2 cellular contexts compared by ENCODE assay signal in the genomic region with DNA sequence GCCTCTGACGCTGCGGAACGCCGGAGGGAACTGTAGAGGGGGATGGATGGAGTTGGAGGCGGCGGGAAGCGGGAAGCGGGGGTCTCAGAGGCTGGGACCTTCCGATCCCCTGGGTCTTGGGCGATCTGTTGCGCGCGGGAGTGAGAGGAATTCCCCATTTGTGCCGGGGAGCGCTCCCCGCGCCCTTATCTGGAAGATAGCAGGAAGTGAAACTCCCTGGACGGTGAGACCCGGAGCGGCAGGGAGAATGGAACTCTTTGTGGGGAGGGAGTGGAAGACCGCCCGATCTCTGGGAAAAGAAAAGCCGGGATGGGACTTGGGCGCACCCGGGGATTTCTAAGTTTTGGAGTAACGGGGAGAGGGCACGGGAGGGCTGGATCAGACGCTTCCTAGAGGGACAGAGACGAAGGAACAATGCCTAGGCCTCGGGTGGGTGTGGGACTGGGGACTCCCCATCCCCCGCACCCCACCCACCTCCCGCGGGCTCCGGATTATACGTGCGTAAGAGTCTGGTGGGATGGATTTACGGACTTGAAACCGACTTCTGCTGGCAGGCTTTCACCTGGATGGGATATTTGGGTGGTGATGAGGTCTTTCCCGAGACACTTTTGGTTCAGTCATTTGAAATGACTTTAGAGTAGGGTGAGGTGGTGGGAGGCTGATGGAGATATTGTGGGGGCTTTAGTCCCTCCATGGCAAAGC.
TF ChIP-seq lines count a peak whose summit lies in the region.

No MANE protein-coding gene starts in this region.

TF ChIP-seq in HCT116, 20 proteins besides CTCF, POLR2A, EP300 and RAD21 (continued from another document):
- TF ChIP-seq, protein P1, sequence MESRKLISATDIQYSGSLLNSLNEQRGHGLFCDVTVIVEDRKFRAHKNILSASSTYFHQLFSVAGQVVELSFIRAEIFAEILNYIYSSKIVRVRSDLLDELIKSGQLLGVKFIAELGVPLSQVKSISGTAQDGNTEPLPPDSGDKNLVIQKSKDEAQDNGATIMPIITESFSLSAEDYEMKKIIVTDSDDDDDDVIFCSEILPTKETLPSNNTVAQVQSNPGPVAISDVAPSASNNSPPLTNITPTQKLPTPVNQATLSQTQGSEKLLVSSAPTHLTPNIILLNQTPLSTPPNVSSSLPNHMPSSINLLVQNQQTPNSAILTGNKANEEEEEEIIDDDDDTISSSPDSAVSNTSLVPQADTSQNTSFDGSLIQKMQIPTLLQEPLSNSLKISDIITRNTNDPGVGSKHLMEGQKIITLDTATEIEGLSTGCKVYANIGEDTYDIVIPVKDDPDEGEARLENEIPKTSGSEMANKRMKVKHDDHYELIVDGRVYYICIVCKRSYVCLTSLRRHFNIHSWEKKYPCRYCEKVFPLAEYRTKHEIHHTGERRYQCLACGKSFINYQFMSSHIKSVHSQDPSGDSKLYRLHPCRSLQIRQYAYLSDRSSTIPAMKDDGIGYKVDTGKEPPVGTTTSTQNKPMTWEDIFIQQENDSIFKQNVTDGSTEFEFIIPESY (IDR thresholded peaks at IDR 0.05; ENCODE audit: extremely low read depth, insufficient replicate concordance, low read length) = no peak
- TF ChIP-seq YY1 (IDR thresholded peaks at IDR 0.05; ENCODE audit: extremely low read depth, insufficient replicate concordance, low read depth, low read length) = no peak
TF ChIP-seq in HCT116: peak in this region for 1.

TF ChIP-seq in SK-N-SH treated with all-trans-retinoic acid at 6 μM for 48 hours, 23 proteins besides CTCF, POLR2A, EP300 and RAD21 (continued from another document):
- TF ChIP-seq ZNF8 (CRISPR knock-in tag; IDR thresholded peaks at IDR 0.05) (no peak), TOX (CRISPR knock-in tag; IDR thresholded peaks at IDR 0.05; ENCODE audit: borderline replicate concordance) (no peak), ARNTL (CRISPR knock-in tag; IDR thresholded peaks at IDR 0.05; ENCODE audit: borderline replicate concordance, low read depth) (no peak), ISL1 (CRISPR knock-in tag; IDR thresholded peaks at IDR 0.05) (no peak), GLIS3 (CRISPR knock-in tag; IDR thresholded peaks at IDR 0.05) (no peak), ZC3H10 (CRISPR knock-in tag; IDR thresholded peaks at IDR 0.05) (no peak), ZFP30 (CRISPR knock-in tag; IDR thresholded peaks at IDR 0.05) (no peak), PPARA (CRISPR knock-in tag; IDR thresholded peaks at IDR 0.05; ENCODE audit: borderline replicate concordance) (no peak)
- TF ChIP-seq, protein P2, sequence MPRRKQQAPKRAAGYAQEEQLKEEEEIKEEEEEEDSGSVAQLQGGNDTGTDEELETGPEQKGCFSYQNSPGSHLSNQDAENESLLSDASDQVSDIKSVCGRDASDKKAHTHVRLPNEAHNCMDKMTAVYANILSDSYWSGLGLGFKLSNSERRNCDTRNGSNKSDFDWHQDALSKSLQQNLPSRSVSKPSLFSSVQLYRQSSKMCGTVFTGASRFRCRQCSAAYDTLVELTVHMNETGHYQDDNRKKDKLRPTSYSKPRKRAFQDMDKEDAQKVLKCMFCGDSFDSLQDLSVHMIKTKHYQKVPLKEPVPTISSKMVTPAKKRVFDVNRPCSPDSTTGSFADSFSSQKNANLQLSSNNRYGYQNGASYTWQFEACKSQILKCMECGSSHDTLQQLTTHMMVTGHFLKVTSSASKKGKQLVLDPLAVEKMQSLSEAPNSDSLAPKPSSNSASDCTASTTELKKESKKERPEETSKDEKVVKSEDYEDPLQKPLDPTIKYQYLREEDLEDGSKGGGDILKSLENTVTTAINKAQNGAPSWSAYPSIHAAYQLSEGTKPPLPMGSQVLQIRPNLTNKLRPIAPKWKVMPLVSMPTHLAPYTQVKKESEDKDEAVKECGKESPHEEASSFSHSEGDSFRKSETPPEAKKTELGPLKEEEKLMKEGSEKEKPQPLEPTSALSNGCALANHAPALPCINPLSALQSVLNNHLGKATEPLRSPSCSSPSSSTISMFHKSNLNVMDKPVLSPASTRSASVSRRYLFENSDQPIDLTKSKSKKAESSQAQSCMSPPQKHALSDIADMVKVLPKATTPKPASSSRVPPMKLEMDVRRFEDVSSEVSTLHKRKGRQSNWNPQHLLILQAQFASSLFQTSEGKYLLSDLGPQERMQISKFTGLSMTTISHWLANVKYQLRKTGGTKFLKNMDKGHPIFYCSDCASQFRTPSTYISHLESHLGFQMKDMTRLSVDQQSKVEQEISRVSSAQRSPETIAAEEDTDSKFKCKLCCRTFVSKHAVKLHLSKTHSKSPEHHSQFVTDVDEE (CRISPR knock-in tag; IDR thresholded peaks at IDR 0.05) = no peak
- TF ChIP-seq, protein P3, sequence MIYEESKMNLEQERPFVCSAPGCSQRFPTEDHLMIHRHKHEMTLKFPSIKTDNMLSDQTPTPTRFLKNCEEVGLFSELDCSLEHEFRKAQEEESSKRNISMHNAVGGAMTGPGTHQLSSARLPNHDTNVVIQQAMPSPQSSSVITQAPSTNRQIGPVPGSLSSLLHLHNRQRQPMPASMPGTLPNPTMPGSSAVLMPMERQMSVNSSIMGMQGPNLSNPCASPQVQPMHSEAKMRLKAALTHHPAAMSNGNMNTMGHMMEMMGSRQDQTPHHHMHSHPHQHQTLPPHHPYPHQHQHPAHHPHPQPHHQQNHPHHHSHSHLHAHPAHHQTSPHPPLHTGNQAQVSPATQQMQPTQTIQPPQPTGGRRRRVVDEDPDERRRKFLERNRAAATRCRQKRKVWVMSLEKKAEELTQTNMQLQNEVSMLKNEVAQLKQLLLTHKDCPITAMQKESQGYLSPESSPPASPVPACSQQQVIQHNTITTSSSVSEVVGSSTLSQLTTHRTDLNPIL (CRISPR knock-in tag; IDR thresholded peaks at IDR 0.05; ENCODE audit: low read depth) = no peak
- TF ChIP-seq, protein P4, sequence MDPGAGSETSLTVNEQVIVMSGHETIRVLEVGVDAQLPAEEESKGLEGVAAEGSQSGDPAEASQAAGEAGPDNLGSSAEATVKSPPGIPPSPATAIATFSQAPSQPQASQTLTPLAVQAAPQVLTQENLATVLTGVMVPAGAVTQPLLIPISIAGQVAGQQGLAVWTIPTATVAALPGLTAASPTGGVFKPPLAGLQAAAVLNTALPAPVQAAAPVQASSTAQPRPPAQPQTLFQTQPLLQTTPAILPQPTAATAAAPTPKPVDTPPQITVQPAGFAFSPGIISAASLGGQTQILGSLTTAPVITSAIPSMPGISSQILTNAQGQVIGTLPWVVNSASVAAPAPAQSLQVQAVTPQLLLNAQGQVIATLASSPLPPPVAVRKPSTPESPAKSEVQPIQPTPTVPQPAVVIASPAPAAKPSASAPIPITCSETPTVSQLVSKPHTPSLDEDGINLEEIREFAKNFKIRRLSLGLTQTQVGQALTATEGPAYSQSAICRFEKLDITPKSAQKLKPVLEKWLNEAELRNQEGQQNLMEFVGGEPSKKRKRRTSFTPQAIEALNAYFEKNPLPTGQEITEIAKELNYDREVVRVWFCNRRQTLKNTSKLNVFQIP (CRISPR knock-in tag; IDR thresholded peaks at IDR 0.05; ENCODE audit: borderline replicate concordance, low read depth) = no peak
- TF ChIP-seq, protein P5, sequence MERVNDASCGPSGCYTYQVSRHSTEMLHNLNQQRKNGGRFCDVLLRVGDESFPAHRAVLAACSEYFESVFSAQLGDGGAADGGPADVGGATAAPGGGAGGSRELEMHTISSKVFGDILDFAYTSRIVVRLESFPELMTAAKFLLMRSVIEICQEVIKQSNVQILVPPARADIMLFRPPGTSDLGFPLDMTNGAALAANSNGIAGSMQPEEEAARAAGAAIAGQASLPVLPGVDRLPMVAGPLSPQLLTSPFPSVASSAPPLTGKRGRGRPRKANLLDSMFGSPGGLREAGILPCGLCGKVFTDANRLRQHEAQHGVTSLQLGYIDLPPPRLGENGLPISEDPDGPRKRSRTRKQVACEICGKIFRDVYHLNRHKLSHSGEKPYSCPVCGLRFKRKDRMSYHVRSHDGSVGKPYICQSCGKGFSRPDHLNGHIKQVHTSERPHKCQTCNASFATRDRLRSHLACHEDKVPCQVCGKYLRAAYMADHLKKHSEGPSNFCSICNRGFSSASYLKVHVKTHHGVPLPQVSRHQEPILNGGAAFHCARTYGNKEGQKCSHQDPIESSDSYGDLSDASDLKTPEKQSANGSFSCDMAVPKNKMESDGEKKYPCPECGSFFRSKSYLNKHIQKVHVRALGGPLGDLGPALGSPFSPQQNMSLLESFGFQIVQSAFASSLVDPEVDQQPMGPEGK (CRISPR knock-in tag; IDR thresholded peaks at IDR 0.05; ENCODE audit: borderline replicate concordance) = no peak
